In genomic region chr5:37839441-37840035, GRCh38 we compare ENCODE assay signal across 8 cellular contexts. TPM values are rescaled to one million over a fixed set of nuclear protein-coding genes. Genes with fewer than 3 reads are reported as not detected.
DNase-seq lines count a peak whose midpoint lies in the region; ATAC-seq, FAIRE-seq and TF ChIP-seq lines count a peak whose summit lies in the region.

No MANE protein-coding gene starts in this region.

- no peaks in the 10 kb centered on the region for H3K79me2 ChIP-seq in mesendoderm (ENCODE audit: control insufficient read depth, insufficient read depth, low read length)

- H2BK15ac ChIP-seq in mesendoderm (replicated peaks; ENCODE audit: low read depth) = peak overlapping the region; percentile 57

- POLR2A ChIA-PET in naive thymus-derived CD8-positive, alpha-beta T cell (lab: Charles Lee) = no interaction called here

- no peak overlapping the region for H2AK5ac ChIP-seq in mesendoderm (ENCODE audit: low read length)

- H4K8ac ChIP-seq in mesendoderm (ENCODE audit: low read depth, low read length) = no peak overlapping the region

- no peaks in the 10 kb centered on the region for H3K9me3 ChIP-seq in duodenal mucosa (ENCODE audit: control insufficient read depth in 1 of 2, low read length in 2 of 2)
- H3K9me3 ChIP-seq in uterus = no peaks in the 10 kb centered on the region

- H3K36me3 ChIP-seq in duodenal mucosa (ENCODE audit: control insufficient read depth in 1 of 2, insufficient read depth in 2 of 2, low read length in 2 of 2) = no peaks in the 10 kb centered on the region
- H3K36me3 ChIP-seq in mesendoderm (ENCODE audit: control insufficient read depth, insufficient read depth, low read length) = no peaks in the 10 kb centered on the region
- H3K36me3 ChIP-seq in uterus = no peaks in the 10 kb centered on the region

- no peak overlapping the region for H3K27ac Mint-ChIP-seq in naive thymus-derived CD8-positive, alpha-beta T cell

- H3K9ac ChIP-seq in duodenal mucosa (ENCODE audit: low read depth in 1 of 2, low read length in 2 of 2) (peak overlapping the region in 1 of 2 donors; percentile 41), mesendoderm (ENCODE audit: low read length) (peak overlapping the region; percentile 41)

- DNase-seq in GM12892 (ENCODE audit: insufficient read length) (peak; percentile 31), NCI-H2171 (lab: John Stamatoyannopoulos, UW) (peak; percentile 73), mesendoderm (peak; percentile 68), uterus (peak; percentile 34 to 50), T-helper 1 cell (no peak)
- no peak for DNase-seq in naive thymus-derived CD8-positive, alpha-beta T cell

- TF ChIP-seq CTCF in uterus (IDR thresholded peaks at IDR 0.05) = no peak

- TF ChIP-seq POLR2A in GM12892 (IDR thresholded peaks at IDR 0.05; ENCODE audit: low read depth, low read length) (no peak), uterus (IDR thresholded peaks at IDR 0.05) (no peak)

- no CpG with 5 or more reads among the region's 64 CpGs for WGBS in mesendoderm (ENCODE audit: extremely low coverage, insufficient coverage, low lambda C conversion rate)

- no peak overlapping the region for H3K23ac ChIP-seq in mesendoderm (ENCODE audit: low read length)

- H3K27ac ChIP-seq in duodenal mucosa (ENCODE audit: low read depth, low read length) (peak overlapping the region; percentile 36), mesendoderm (ENCODE audit: low read depth, low read length) (no peak overlapping the region), uterus (peak overlapping the region; percentile 21 to 61)

- H3K4me2 ChIP-seq in mesendoderm (ENCODE audit: low read length) = peak overlapping the region; percentile 54

- peak overlapping the region; percentile 69 for H3K56ac ChIP-seq in mesendoderm (ENCODE audit: low read length)

- H4K5ac ChIP-seq in mesendoderm (ENCODE audit: low read length) = no peak overlapping the region

- intact Hi-C loops in uterus (cut with DNase I; ENCODE audit: low total_unique reads) = no loop called here

- H3K79me1 ChIP-seq in mesendoderm (ENCODE audit: low read length) = no peaks in the 10 kb centered on the region

- H2BK120ac ChIP-seq in mesendoderm (ENCODE audit: low read depth, low read length) = no peak overlapping the region

- peaks cover 0 to 19% of the 10 kb centered on the region in 2 donors for H3K4me1 ChIP-seq in duodenal mucosa (ENCODE audit: control insufficient read depth in 1 of 2, insufficient read depth in 2 of 2, low read length in 2 of 2)
- peaks cover 17% of the 10 kb centered on the region for H3K4me1 ChIP-seq in mesendoderm (ENCODE audit: control insufficient read depth, low read depth, low read length)
- peaks cover 0 to under 1% of the 10 kb centered on the region in 2 donors for H3K4me1 ChIP-seq in uterus

- peak overlapping the region; percentile 23 for H3K18ac ChIP-seq in mesendoderm (ENCODE audit: low read length)

- H3K27me3 Mint-ChIP-seq in naive thymus-derived CD8-positive, alpha-beta T cell = peaks cover 40 to 85% (median 64%) of the 10 kb centered on the region in 5 donors

- H3K4me3 ChIP-seq in duodenal mucosa (ENCODE audit: low read depth in 1 of 2, low read length in 2 of 2) = peak overlapping the region; percentile 31 to 65
- peak overlapping the region; percentile 8 for H3K4me3 ChIP-seq in mesendoderm (ENCODE audit: low read length)
- H3K4me3 ChIP-seq in uterus = peak overlapping the region; percentile 29 to 46

- no peaks in the 10 kb centered on the region for H3K36me3 Mint-ChIP-seq in naive thymus-derived CD8-positive, alpha-beta T cell

- no peak overlapping the region for H3K4ac ChIP-seq in mesendoderm (ENCODE audit: low read depth, low read length)

- H2BK5ac ChIP-seq in mesendoderm (ENCODE audit: low read length) = no peak overlapping the region

- H3K4me3 Mint-ChIP-seq in naive thymus-derived CD8-positive, alpha-beta T cell = peak overlapping the region in 3 of 10 donors; percentile 17 to 70 (median 66)

- peaks cover 0 to 2% (median 0%) of the 10 kb centered on the region in 9 donors for H3K9me3 Mint-ChIP-seq in naive thymus-derived CD8-positive, alpha-beta T cell

- peaks cover 9 to 34% (median 24%) of the 10 kb centered on the region in 4 donors for H3K4me1 Mint-ChIP-seq in naive thymus-derived CD8-positive, alpha-beta T cell

- no peak for FAIRE-seq in GM12892 (lab: Jason Lieb, UNC)

- ATAC-seq in HG02884 (IDR thresholded peaks at IDR 0.05; ENCODE audit: unreplicated experiment) = no peak
- no peak for ATAC-seq in naive thymus-derived CD8-positive, alpha-beta T cell

- H3K27me3 ChIP-seq in duodenal mucosa (ENCODE audit: control insufficient read depth in 1 of 2, insufficient read depth in 2 of 2, low read length in 2 of 2) (peaks cover 67 to 74% of the 10 kb centered on the region in 2 donors), mesendoderm (ENCODE audit: insufficient read depth, low read length, poor library complexity) (peaks cover 43% of the 10 kb centered on the region), uterus (no peaks in the 10 kb centered on the region)

RNA-seq across cellular contexts. Expression of gene GDNF, which starts 0.3 kb away (rescaled TPM):
- polyA plus RNA-seq in GM12892 (2012; ENCODE audit: missing spikeins) = 0.08 TPM
- polyA plus RNA-seq in mesendoderm (2013, experiment 1 of 2) = 2.8 TPM
- 3.1 TPM for polyA plus RNA-seq in mesendoderm (2013, experiment 2 of 2)
- total RNA-seq in uterus = 1 to 10 TPM in 1 of 4 donors, under 1 TPM in 2, not detected in 1; 0.77 to 1.0 (median 0.85) TPM
- total RNA-seq in naive thymus-derived CD8-positive, alpha-beta T cell = not detected
- polyA plus RNA-seq in naive thymus-derived CD8-positive, alpha-beta T cell = not detected

Comparison
In these comparisons a context has a peak if more than half of its experiments do, and no peak if none do; other contexts are left out.
1. DNase-seq: peak in GM12892 (single experiment), NCI-H2171 (single experiment), mesendoderm (single experiment) and uterus (2 of 2); none in T-helper 1 cell (0 of 5) and naive thymus-derived CD8-positive, alpha-beta T cell (0 of 10).
2. Peak in every context shown above with its lines, with median percentiles within 50 percentile points of each other: H3K4me3 ChIP-seq.